Comparison of ENCODE assay signal across 8 cellular contexts in genomic region chr15:41773729-41774061, GRCh38. TPM values are rescaled to one million over a fixed set of nuclear protein-coding genes. Genes with fewer than 3 reads are reported as not detected.
DNase-seq lines count a peak whose midpoint lies in the region; FAIRE-seq and TF ChIP-seq lines count a peak whose summit lies in the region.

No MANE protein-coding gene starts in this region.

- dilution Hi-C loops in endothelial cell of umbilical vein (cut with MboI; ENCODE audit: extremely low pct_ligation_motif_present, low sequenced_read_pairs), result no loop called here

- H3K9me3 ChIP-seq in DOHH2 (ENCODE audit: control insufficient read depth, insufficient read depth, low read length) (no peaks in the 10 kb centered on the region), NT2/D1 (ENCODE audit: insufficient read depth, low read length) (no peaks in the 10 kb centered on the region), endothelial cell of umbilical vein (replicated peaks; ENCODE audit: control insufficient read depth, insufficient read depth, low read length) (no peaks in the 10 kb centered on the region)

- peaks cover 50% of the 10 kb centered on the region for H3K4me1 Mint-ChIP-seq in osteocyte (ENCODE audit: unreplicated experiment)

- H3K9ac ChIP-seq in NT2/D1 (ENCODE audit: insufficient read length, low read depth), result peak overlapping the region; percentile 66
- H3K9ac ChIP-seq in endothelial cell of umbilical vein (replicated peaks; ENCODE audit: extremely low read depth, insufficient read depth, low read length), result peak overlapping the region; percentile 59

- DNase-seq in NT2/D1 (ENCODE audit: low read depth, low spot score) (no peak), endothelial cell of umbilical vein (ENCODE audit: low read depth, low spot score) (no peak), osteocyte (ENCODE audit: extremely low spot score, unreplicated experiment) (no peak), DMS79 treated with DMSO at 0.1 percent for 48 hours (lab: John Stamatoyannopoulos, UW) (no peak), cerebellum (ENCODE audit: low spot score) (no peak), GDM1 (lab: John Stamatoyannopoulos, UW) (no peak), ecto neural progenitor cell (ENCODE audit: low spot score) (no peak)

- peaks cover 2% of the 10 kb centered on the region; the same call in 1 of the 2 replicates for H3K36me3 ChIP-seq in DOHH2 (ENCODE audit: control insufficient read depth, low read length)
- H3K36me3 ChIP-seq in NT2/D1 (ENCODE audit: insufficient read depth, insufficient read length, low read length), result peaks cover 4% of the 10 kb centered on the region
- H3K36me3 ChIP-seq in endothelial cell of umbilical vein (ENCODE audit: control insufficient read depth in 2 of 2, extremely low read depth in 1 of 2, insufficient read depth in 2 of 2, low read length in 2 of 2), result no peaks in the 10 kb centered on the region

- peaks cover 18% of the 10 kb centered on the region for H3F3A ChIP-seq in DOHH2 (ENCODE audit: control insufficient read depth, insufficient read depth)

- H3K27ac Mint-ChIP-seq in osteocyte (ENCODE audit: unreplicated experiment), result peak overlapping the region; percentile 96

- H3K9me3 Mint-ChIP-seq in osteocyte (ENCODE audit: unreplicated experiment), result no peaks in the 10 kb centered on the region

- H3K9me2 ChIP-seq in DOHH2 (replicated peaks; ENCODE audit: control insufficient read depth, low read length), result no peaks in the 10 kb centered on the region

- no peak for FAIRE-seq in endothelial cell of umbilical vein (lab: Jason Lieb, UNC)

- H3K4me2 ChIP-seq in DOHH2 (ENCODE audit: low read length) (peak overlapping the region; percentile 96), endothelial cell of umbilical vein (ENCODE audit: insufficient read depth, low read length) (peak overlapping the region; percentile 67)

- H2AFZ ChIP-seq in endothelial cell of umbilical vein (ENCODE audit: low read depth, low read length), result peak overlapping the region; percentile 67

- H3K4me3 Mint-ChIP-seq in osteocyte (ENCODE audit: unreplicated experiment), result peak overlapping the region; percentile 86

- BruUV-seq in endothelial cell of umbilical vein (replicated peaks; lab: Mats Ljungman, UMichigan), result no TSS peak

- POLR2A ChIA-PET in endothelial cell of umbilical vein (lab: Charles Lee), result interaction anchor here (1.2 to 1.7 kb wide), 4 partner anchors 22 to 37 kb away, joined by 3 to 9 read pairs (median 6); no protein-coding TSS in a partner anchor

- CTCF ChIA-PET in endothelial cell of umbilical vein (lab: Charles Lee), result interaction anchor here (0.6 to 13.5 kb wide), 26 partner anchors 9 to 310 kb away, joined by 3 to 754 read pairs (median 5); no protein-coding TSS in a partner anchor

- no peak for TF ChIP-seq CTCF in DOHH2 (IDR thresholded peaks at IDR 0.05; ENCODE audit: low read depth, low read length, poor library complexity, severe bottlenecking)
- TF ChIP-seq CTCF in endothelial cell of umbilical vein (IDR thresholded peaks at IDR 0.05; ENCODE audit: extremely low read depth in 1 of 2, insufficient read depth in 1 of 2, low read depth in 1 of 2, low read length in 2 of 2), result no peak
- TF ChIP-seq CTCF in osteocyte (IDR thresholded peaks at IDR 0.05), result no peak

- intact Hi-C loops in endothelial cell of umbilical vein (cut with micrococcal nuclease), result loop anchor here (1.0 to 5.0 kb wide), 10 partner anchors 18 to 306 kb away; partner anchors contain the start of genes EHD4, JMJD7 and SPTBN5

- H3K4me3 ChIP-seq in DOHH2 (ENCODE audit: low read length), result peak overlapping the region; percentile 95
- peak overlapping the region; percentile 38 for H3K4me3 ChIP-seq in NT2/D1 (ENCODE audit: insufficient read length, low read depth)
- peak overlapping the region in 2 of 3 experiments; percentile 55 to 56 for H3K4me3 ChIP-seq in endothelial cell of umbilical vein (replicated peaks in 1 of 3; ENCODE audit: insufficient read depth in 1 of 3, low read depth in 1 of 3, low read length in 3 of 3)

- H3K4me1 ChIP-seq in DOHH2 (ENCODE audit: control insufficient read depth, low read length) (peaks cover 48% of the 10 kb centered on the region), NT2/D1 (ENCODE audit: insufficient read depth, insufficient read length) (peaks cover 4% of the 10 kb centered on the region), endothelial cell of umbilical vein (ENCODE audit: control insufficient read depth, extremely low read depth, insufficient read depth, low read length) (peaks cover 49% of the 10 kb centered on the region)

- H3K79me2 ChIP-seq in DOHH2 (ENCODE audit: control insufficient read depth, low read length) (peaks cover 20% of the 10 kb centered on the region), endothelial cell of umbilical vein (ENCODE audit: control insufficient read depth, insufficient read depth, low read length) (peaks cover 31% of the 10 kb centered on the region)

- H3K36me3 Mint-ChIP-seq in osteocyte (ENCODE audit: unreplicated experiment), result peaks cover 3% of the 10 kb centered on the region

- H3K27me3 Mint-ChIP-seq in osteocyte (ENCODE audit: unreplicated experiment), result no peaks in the 10 kb centered on the region

- no peaks in the 10 kb centered on the region for H3K9me1 ChIP-seq in endothelial cell of umbilical vein (replicated peaks; ENCODE audit: control insufficient read depth, extremely low read depth, insufficient read depth, low read length)

- H4K20me1 ChIP-seq in DOHH2 (ENCODE audit: control insufficient read depth, insufficient read depth, low read depth, low read length) (no peaks in the 10 kb centered on the region), endothelial cell of umbilical vein (replicated peaks; ENCODE audit: control insufficient read depth, extremely low read depth, insufficient read depth, low read length) (no peaks in the 10 kb centered on the region)

- TF ChIP-seq POLR2A in endothelial cell of umbilical vein (IDR thresholded peaks at IDR 0.05; ENCODE audit: low read depth, low read length), result no peak

- H3K27me3 ChIP-seq in DOHH2 (ENCODE audit: control insufficient read depth, low read length), result no peaks in the 10 kb centered on the region
- no peaks in the 10 kb centered on the region for H3K27me3 ChIP-seq in NT2/D1 (ENCODE audit: insufficient read depth, insufficient read length)
- no peaks in the 10 kb centered on the region for H3K27me3 ChIP-seq in endothelial cell of umbilical vein (ENCODE audit: control insufficient read depth in 2 of 2, insufficient read depth in 2 of 2, low read length in 2 of 2)

- H3K27ac ChIP-seq in DOHH2 (ENCODE audit: low read depth, low read length), result peak overlapping the region; percentile 86
- peak overlapping the region; percentile 48 for H3K27ac ChIP-seq in endothelial cell of umbilical vein (ENCODE audit: insufficient read depth, low read depth, low read length)

TF ChIP-seq in endothelial cell of umbilical vein, 7 proteins besides CTCF, POLR2A, EP300 and RAD21:
- TF ChIP-seq EZH2 (IDR thresholded peaks at IDR 0.05; ENCODE audit: borderline replicate concordance, low read depth, low read length, severe bottlenecking) (no peak), FOS (IDR thresholded peaks at IDR 0.05; ENCODE audit: borderline replicate concordance, insufficient read depth, low read length) (no peak), JUN (IDR thresholded peaks at IDR 0.05; ENCODE audit: borderline replicate concordance, insufficient read depth, insufficient read length, low read depth) (no peak), GATA2 (IDR thresholded peaks at IDR 0.05; ENCODE audit: insufficient read depth, insufficient read length, low read depth, low read length) (no peak), MAX (IDR thresholded peaks at IDR 0.05; ENCODE audit: insufficient read depth, insufficient read length) (no peak), MYC (IDR thresholded peaks at IDR 0.05; ENCODE audit: low read depth, low read length) (no peak), POLR2AphosphoS5 (IDR thresholded peaks at IDR 0.05; ENCODE audit: insufficient read depth, low read depth, low read length) (no peak)

RNA-seq across cellular contexts. Expression of gene MAPKBP1, which starts 0.6 kb away (rescaled TPM):
- total RNA-seq in endothelial cell of umbilical vein (49.1 and 55.8 TPM in 2 replicates), osteocyte (28.0 and 34.2 TPM in 2 replicates), cerebellum (58.7 TPM)
- 12.3 and 12.7 TPM in 2 replicates for polyA plus RNA-seq in endothelial cell of umbilical vein
- polyA plus RNA-seq in endothelial cell of umbilical vein (2011; cell fraction: cytosol; rRNA removed), result 8.6 and 9.3 TPM in 2 replicates
- polyA plus RNA-seq in endothelial cell of umbilical vein (2011; cell fraction: nucleus; rRNA removed), result 70.8 and 89.9 TPM in 2 replicates
- 15.7 and 23.1 TPM in 2 replicates for polyA plus RNA-seq in endothelial cell of umbilical vein (2012)
- 41.6 and 59.5 TPM in 2 replicates for polyA minus RNA-seq in endothelial cell of umbilical vein
- 3.5 TPM for polyA minus RNA-seq in endothelial cell of umbilical vein (2011; cell fraction: cytosol; rRNA and poly(A)+ RNA removed)
- 69.2 and 84.3 TPM in 2 replicates for polyA minus RNA-seq in endothelial cell of umbilical vein (2011; cell fraction: nucleus; rRNA and poly(A)+ RNA removed)

RNA-seq across cellular contexts. Expression of gene JMJD7, which starts 54.2 kb away (rescaled TPM):
- total RNA-seq in endothelial cell of umbilical vein (11.4 and 15.0 TPM in 2 replicates), osteocyte (9.1 and 14.0 TPM in 2 replicates), cerebellum (1.6 TPM)
- 7.3 and 7.8 TPM in 2 replicates for polyA plus RNA-seq in endothelial cell of umbilical vein
- polyA plus RNA-seq in endothelial cell of umbilical vein (2011; cell fraction: cytosol; rRNA removed), result 4.2 and 5.8 TPM in 2 replicates
- polyA plus RNA-seq in endothelial cell of umbilical vein (2011; cell fraction: nucleus; rRNA removed), result 6.5 and 9.4 TPM in 2 replicates
- 2.4 and 3.3 TPM in 2 replicates for polyA plus RNA-seq in endothelial cell of umbilical vein (2012)
- 1.8 and 3.4 TPM in 2 replicates for polyA minus RNA-seq in endothelial cell of umbilical vein
- polyA minus RNA-seq in endothelial cell of umbilical vein (2011; cell fraction: cytosol; rRNA and poly(A)+ RNA removed), result 2.8 TPM
- polyA minus RNA-seq in endothelial cell of umbilical vein (2011; cell fraction: nucleus; rRNA and poly(A)+ RNA removed), result 1.5 TPM in 1 of 2 replicates, not detected in the other

Comparison
In these comparisons a context has a peak if more than half of its experiments do, and no peak if none do; other contexts are left out.
1. H3K4me3 ChIP-seq: peak in every context shown above with its lines; median percentile 95 in DOHH2; 56 in endothelial cell of umbilical vein; 38 in NT2/D1.